Comparison of ENCODE assay signal across 26 cellular contexts in genomic region chr4:145520172-145520571, GRCh38. TPM values are rescaled to one million over a fixed set of nuclear protein-coding genes. Genes with fewer than 3 reads are reported as not detected.
"Had no signal": no experiment of that assay in that cellular context is flagged by ENCODE, and none has a peak within 500 bp of the region (broad histone marks: within the 10 kb centered on the region; RNA-seq: fewer than 3 reads in every experiment).

No MANE protein-coding gene starts in this region.

- ATAC-seq: activated CD8-positive, alpha-beta memory T cell treated with anti-CD3 and anti-CD28 coated beads, Interleukin-2, amount 10 ng/mL, durations not matched to agents 7 days and 5 days; foreskin keratinocyte; left colon; lower lobe of right lung; naive thymus-derived CD8-positive, alpha-beta T cell; psoas muscle; right cardiac atrium; stimulated activated naive CD8-positive, alpha-beta T cell treated with anti-CD3 and anti-CD28 coated beads, Interleukin-15, amount 100 ng/mL, for 72 hours had no signal

- H3K9me3 Mint-ChIP-seq: activated CD4-positive, alpha-beta memory T cell treated with anti-CD3 and anti-CD28 coated beads, Interleukin-2, amount 10 ng/mL, durations not matched to agents 7 days and 5 days; activated naive CD4-positive, alpha-beta T cell treated with anti-CD3 and anti-CD28 coated beads for 36 hours; central memory CD8-positive, alpha-beta T cell; endodermal cell; naive thymus-derived CD8-positive, alpha-beta T cell; stimulated activated naive CD8-positive, alpha-beta T cell treated with anti-CD3 and anti-CD28 coated beads, Interleukin-15, amount 100 ng/mL, for 72 hours had no signal

- H3K27ac ChIP-seq: ascending aorta, colonic mucosa, epithelial cell of prostate, foreskin keratinocyte, lower lobe of right lung, ovary, psoas muscle, skin epidermis, suprapubic skin, transverse colon, vagina, WERI-Rb-1 had no signal

- DNase-seq: activated CD4-positive, alpha-beta memory T cell treated with anti-CD3 and anti-CD28 coated beads, Interleukin-2, amount 10 ng/mL, durations not matched to agents 7 days and 5 days; activated CD4-positive, alpha-beta T cell treated with anti-CD3 and anti-CD28 coated beads for 4 hours; activated CD8-positive, alpha-beta memory T cell treated with anti-CD3 and anti-CD28 coated beads, Interleukin-2, amount 10 ng/mL, durations not matched to agents 7 days and 5 days; activated naive CD4-positive, alpha-beta T cell treated with anti-CD3 and anti-CD28 coated beads for 36 hours; colonic mucosa; endodermal cell; foreskin keratinocyte; hippocampal formation; islet precursor cell; left colon; lower lobe of right lung; naive thymus-derived CD8-positive, alpha-beta T cell; ovary; psoas muscle; right cardiac atrium; stimulated activated CD4-positive, alpha-beta T cell treated with anti-CD3 and anti-CD28 coated beads, Interleukin-15, amount 100 ng/mL, for 24 hours; stimulated activated CD4-positive, alpha-beta T cell treated with anti-CD3 and anti-CD28 coated beads, Interleukin-4, amount 100 ng/mL, for 1 hour; stimulated activated naive CD8-positive, alpha-beta T cell treated with anti-CD3 and anti-CD28 coated beads, Interleukin-15, amount 100 ng/mL, for 72 hours; transverse colon; WERI-Rb-1 had no signal

- H3K9me3 ChIP-seq: ascending aorta, colonic mucosa, lower lobe of right lung, ovary, psoas muscle, suprapubic skin, transverse colon, vagina had no signal

- H3K27me3 Mint-ChIP-seq: central memory CD8-positive, alpha-beta T cell had no signal

- H3K36me3 Mint-ChIP-seq: activated CD8-positive, alpha-beta memory T cell treated with anti-CD3 and anti-CD28 coated beads, Interleukin-2, amount 10 ng/mL, durations not matched to agents 7 days and 5 days had no signal

- H3K36me3 ChIP-seq: ascending aorta, colonic mucosa, lower lobe of right lung, ovary, transverse colon, vagina had no signal

- H3K4me1 ChIP-seq: ascending aorta, colonic mucosa had no signal

- H3K27me3 ChIP-seq: ascending aorta, colonic mucosa, foreskin keratinocyte, ovary, suprapubic skin, transverse colon, vagina had no signal

- H3K27ac Mint-ChIP-seq: activated CD4-positive, alpha-beta memory T cell treated with anti-CD3 and anti-CD28 coated beads, Interleukin-2, amount 10 ng/mL, durations not matched to agents 7 days and 5 days; activated CD8-positive, alpha-beta memory T cell treated with anti-CD3 and anti-CD28 coated beads, Interleukin-2, amount 10 ng/mL, durations not matched to agents 7 days and 5 days; activated naive CD4-positive, alpha-beta T cell treated with anti-CD3 and anti-CD28 coated beads for 36 hours; endodermal cell; naive thymus-derived CD8-positive, alpha-beta T cell; stimulated activated naive CD8-positive, alpha-beta T cell treated with anti-CD3 and anti-CD28 coated beads, Interleukin-15, amount 100 ng/mL, for 72 hours had no signal

- H3K4me1 Mint-ChIP-seq: activated CD4-positive, alpha-beta memory T cell treated with anti-CD3 and anti-CD28 coated beads, Interleukin-2, amount 10 ng/mL, durations not matched to agents 7 days and 5 days; activated CD8-positive, alpha-beta memory T cell treated with anti-CD3 and anti-CD28 coated beads, Interleukin-2, amount 10 ng/mL, durations not matched to agents 7 days and 5 days; central memory CD8-positive, alpha-beta T cell; naive thymus-derived CD8-positive, alpha-beta T cell; stimulated activated naive CD8-positive, alpha-beta T cell treated with anti-CD3 and anti-CD28 coated beads, Interleukin-15, amount 100 ng/mL, for 72 hours had no signal

- H3K4me3 Mint-ChIP-seq: activated CD4-positive, alpha-beta memory T cell treated with anti-CD3 and anti-CD28 coated beads, Interleukin-2, amount 10 ng/mL, durations not matched to agents 7 days and 5 days; activated CD8-positive, alpha-beta memory T cell treated with anti-CD3 and anti-CD28 coated beads, Interleukin-2, amount 10 ng/mL, durations not matched to agents 7 days and 5 days; activated naive CD4-positive, alpha-beta T cell treated with anti-CD3 and anti-CD28 coated beads for 36 hours; central memory CD8-positive, alpha-beta T cell; endodermal cell; naive thymus-derived CD8-positive, alpha-beta T cell; stimulated activated naive CD8-positive, alpha-beta T cell treated with anti-CD3 and anti-CD28 coated beads, Interleukin-15, amount 100 ng/mL, for 72 hours had no signal

- H3K4me3 ChIP-seq: ascending aorta, colonic mucosa, lower lobe of right lung, ovary, psoas muscle, skin epidermis, suprapubic skin, transverse colon, vagina had no signal

RNA-seq across cellular contexts. Expression of gene SMAD1, which starts 38.5 kb away (rescaled TPM):
- total RNA-seq: naive thymus-derived CD8-positive, alpha-beta T cell had no signal
